Comparison of ENCODE assay signal across 8 cellular contexts in genomic region chr12:95118138-95118787, GRCh38. TPM values are rescaled to one million over a fixed set of nuclear protein-coding genes. Genes with fewer than 3 reads are reported as not detected.
DNase-seq lines count a peak whose midpoint lies in the region; TF ChIP-seq lines count a peak whose summit lies in the region.
"Had no signal": no experiment of that assay in that cellular context is flagged by ENCODE, and none has a peak within 500 bp of the region (broad histone marks: within the 10 kb centered on the region; RNA-seq: fewer than 3 reads in every experiment).

No MANE protein-coding gene starts in this region.

- H3K27ac ChIP-seq in thyroid gland: peak overlapping the region; percentile 31 to 86 (median 71)

- TF ChIP-seq POLR2A in thyroid gland (IDR thresholded peaks at IDR 0.05): no peak

- DNase-seq in HS-27A (ENCODE audit: low read depth) (peak; percentile 76), astrocyte of the hippocampus (ENCODE audit: low read depth, low spot score) (peak; percentile 84), kidney epithelial cell (ENCODE audit: low read depth) (peak; percentile 82), thyroid gland (peak; percentile 29 to 37), head of caudate nucleus (no peak), activated gamma-delta T cell treated with Interleukin-2 at 50 U/mL for 16 hours (no peak), retina (no peak)
- DNase-seq: NCI-H526 treated with DMSO at 0.1 percent for 48 hours had no signal

- 35 to 56% methylated on average over 4 of the region's 4 CpGs for WGBS in thyroid gland, 2 donors

- H3K27me3 ChIP-seq in kidney epithelial cell (ENCODE audit: control insufficient read depth, insufficient read depth, low read length): no peaks in the 10 kb centered on the region
- H3K27me3 ChIP-seq in thyroid gland: no peaks in the 10 kb centered on the region

- H3K4me3 ChIP-seq in kidney epithelial cell (ENCODE audit: low read depth, low read length) (no peak overlapping the region), thyroid gland (replicated peaks in 1 of 3) (no peak overlapping the region)

- intact Hi-C loops in thyroid gland (cut with DNase I) (loop anchor here (5.0 to 10.0 kb wide), 2 partner anchors 99 to 417 kb away; partner anchors contain the start of genes FGD6 and VEZT), head of caudate nucleus (cut with DNase I) (loop anchor here (5.0 kb wide), 2 partner anchors 219 to 414 kb away; no protein-coding TSS in a partner anchor)

- peaks cover 18 to 28% of the 10 kb centered on the region in 2 donors for H3K4me1 ChIP-seq in thyroid gland

- H3K9me3 ChIP-seq in thyroid gland: no peaks in the 10 kb centered on the region

- H3K36me3 ChIP-seq in kidney epithelial cell (ENCODE audit: control insufficient read depth, insufficient read depth, low read length): peaks cover 2% of the 10 kb centered on the region
- H3K36me3 ChIP-seq in thyroid gland: no peaks in the 10 kb centered on the region

- TF ChIP-seq CTCF in kidney epithelial cell (IDR thresholded peaks at IDR 0.05; ENCODE audit: insufficient read depth, low read length, poor library complexity, severe bottlenecking) (no peak), thyroid gland (IDR thresholded peaks at IDR 0.05) (no peak)

RNA-seq across cellular contexts. Expression of gene NR2C1, which starts 44.8 kb away (rescaled TPM):
- total RNA-seq in kidney epithelial cell (38.9 and 42.7 TPM in 2 replicates), thyroid gland (100 to 1,000 TPM in 2 of 4 donors, 10 to 100 TPM in 2; 69.6 to 248 (median 103) TPM)

Comparison
In these comparisons a context has a peak if more than half of its experiments do, and no peak if none do; other contexts are left out.
1. DNase-seq: peak in HS-27A (single experiment), astrocyte of the hippocampus (single experiment), kidney epithelial cell (single experiment) and thyroid gland (2 of 2); none in head of caudate nucleus (0 of 42), activated gamma-delta T cell treated with Interleukin-2 at 50 U/mL for 16 hours (single experiment) and retina (single experiment).